8 cellular contexts compared by ENCODE assay signal in the genomic region with DNA sequence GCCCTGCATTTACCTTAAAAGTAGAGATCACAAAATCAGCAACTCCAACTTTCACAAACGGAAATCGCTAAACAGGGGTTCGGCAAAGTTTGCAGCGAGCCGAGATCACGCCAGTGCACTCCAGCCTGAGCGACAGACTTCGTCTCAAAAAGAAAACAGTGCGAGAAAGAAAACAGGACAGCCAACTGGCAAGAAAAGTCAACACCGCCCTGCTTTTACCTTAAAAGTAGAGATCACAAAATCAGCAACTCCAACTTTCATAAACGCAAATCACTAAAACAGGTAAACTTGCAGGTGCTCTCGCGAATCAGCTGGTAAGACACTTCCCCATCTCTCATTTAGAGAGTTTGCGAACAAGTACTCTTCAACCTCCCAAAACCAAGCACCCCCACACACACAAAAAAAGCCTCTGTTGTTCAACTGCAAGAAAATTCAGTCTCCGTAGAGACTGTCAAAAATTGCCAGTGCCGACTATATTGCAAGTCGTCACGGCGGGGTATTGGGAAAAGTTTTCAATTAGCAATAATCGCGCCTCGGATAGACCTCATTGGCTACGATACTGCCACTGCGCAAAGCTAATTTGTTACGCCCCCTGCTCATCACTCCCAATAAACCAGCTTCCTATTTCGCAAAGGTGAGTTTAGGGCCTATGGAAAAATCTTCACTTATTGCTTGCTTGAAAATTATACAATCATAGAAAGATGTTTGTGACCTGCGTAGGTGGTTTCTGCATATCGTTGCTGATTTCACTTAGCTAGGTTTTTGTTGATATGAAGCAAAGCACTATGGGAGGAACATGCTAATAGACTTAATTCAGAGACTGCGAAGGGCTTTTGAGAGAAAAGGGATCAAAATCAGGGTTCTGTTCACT. TPM values are rescaled to one million over a fixed set of nuclear protein-coding genes. Genes with fewer than 3 reads are reported as not detected.
DNase-seq lines count a peak whose midpoint lies in the region; ATAC-seq and TF ChIP-seq lines count a peak whose summit lies in the region.

A gene (minus strand): TSS at position 577 of the 871 bp plus-strand sequence.

- DNase-seq in AG20443 (ENCODE audit: low spot score) (peak; percentile 45), NCI-H748 (lab: John Stamatoyannopoulos, UW; ENCODE audit: unreplicated experiment) (peak; percentile 99), dorsolateral prefrontal cortex (peak; percentile 33 to 75 (median 68))
- peak; percentile 86 for DNase-seq in activated CD4-positive, alpha-beta T cell treated with anti-CD3 and anti-CD28 coated beads, Interleukin-2, amount 10 ng/mL, durations not matched to agents 7 days and 5 days
- peak; percentile 59 for DNase-seq in stimulated activated CD4-positive, alpha-beta T cell treated with anti-CD3 and anti-CD28 coated beads, Interleukin-4, amount 100 ng/mL, for 1 hour

- H3K36me3 Mint-ChIP-seq in activated CD4-positive, alpha-beta T cell treated with anti-CD3 and anti-CD28 coated beads, Interleukin-2, amount 10 ng/mL, durations not matched to agents 7 days and 5 days (ENCODE audit: low read depth): no peaks in the 10 kb centered on the region

- H3K27ac ChIP-seq in dorsolateral prefrontal cortex (peak within 1 kb of the TSS; percentile 93 to 100 (median 99)), liver (ENCODE audit: low read depth in 1 of 2, low read length in 2 of 2) (peak within 1 kb of the TSS; percentile 96 to 99)

- no peaks in the 10 kb centered on the region for H3K9me3 Mint-ChIP-seq in activated CD4-positive, alpha-beta T cell treated with anti-CD3 and anti-CD28 coated beads, Interleukin-2, amount 10 ng/mL, durations not matched to agents 7 days and 5 days

- TF ChIP-seq CTCF in dorsolateral prefrontal cortex (IDR thresholded peaks at IDR 0.05 in 54 of 56, conservative IDR thresholded peaks at IDR 0.05 in 2 of 56; ENCODE audit: low read depth in 1 of 56, partially characterized antibody in 56 of 56) (peak in 11 of 56 donors; percentile 4 to 35 (median 15)), liver (IDR thresholded peaks at IDR 0.05; ENCODE audit: low read depth, low read length, missing input control) (no peak)

- no peaks in the 10 kb centered on the region for H3K27me3 ChIP-seq in dorsolateral prefrontal cortex
- H3K27me3 ChIP-seq in liver (ENCODE audit: control insufficient read depth in 4 of 4, insufficient read depth in 4 of 4, low read length in 3 of 4): no peaks in the 10 kb centered on the region

- peak; percentile 7 to 19 for TF ChIP-seq RAD21 in liver (IDR thresholded peaks at IDR 0.05)

- peaks cover 6% of the 10 kb centered on the region for H3K27me3 Mint-ChIP-seq in activated CD4-positive, alpha-beta T cell treated with anti-CD3 and anti-CD28 coated beads, Interleukin-2, amount 10 ng/mL, durations not matched to agents 7 days and 5 days

- peak; percentile 100 for TF ChIP-seq POLR2A in GM19193 (IDR thresholded peaks at IDR 0.05; ENCODE audit: extremely low read depth, insufficient read depth, insufficient read length)

- H3K4me3 ChIP-seq in dorsolateral prefrontal cortex (peak within 1 kb of the TSS; percentile 41 to 81 (median 66)), liver (ENCODE audit: low read depth in 1 of 3, low read length in 3 of 3) (peak within 1 kb of the TSS; percentile 38 to 70 (median 44))

- CTCF ChIA-PET in activated CD4-positive, alpha-beta T cell treated with anti-CD3 and anti-CD28 coated beads, Interleukin-2, amount 10 ng/mL, durations not matched to agents 7 days and 5 days (lab: Charles Lee): interaction anchor here (0.6 to 4.5 kb wide), 7 partner anchors 10 to 92 kb away, joined by 3 to 48 read pairs (median 16); a partner anchor contains a TSS

- H3K36me3 ChIP-seq in liver (ENCODE audit: control insufficient read depth in 4 of 4, insufficient read depth in 3 of 4, low read depth in 1 of 4, low read length in 3 of 4): no peaks in the 10 kb centered on the region

- no peaks in the 10 kb centered on the region for H3K9me3 ChIP-seq in liver (ENCODE audit: control insufficient read depth in 4 of 4, low read length in 3 of 4)

- H3K4me1 Mint-ChIP-seq in activated CD4-positive, alpha-beta T cell treated with anti-CD3 and anti-CD28 coated beads, Interleukin-2, amount 10 ng/mL, durations not matched to agents 7 days and 5 days: peaks cover 12% of the 10 kb centered on the region

- POLR2A ChIA-PET in activated CD4-positive, alpha-beta T cell treated with anti-CD3 and anti-CD28 coated beads, Interleukin-2, amount 10 ng/mL, durations not matched to agents 7 days and 5 days (lab: Charles Lee): interaction anchor here (0.6 to 2.3 kb wide), 13 partner anchors 9 to 1936 kb away, joined by 3 to 41 read pairs (median 5); a partner anchor contains a TSS

- intact Hi-C loops in dorsolateral prefrontal cortex (cut with DNase I): no loop called here

- H3K4me3 Mint-ChIP-seq in activated CD4-positive, alpha-beta T cell treated with anti-CD3 and anti-CD28 coated beads, Interleukin-2, amount 10 ng/mL, durations not matched to agents 7 days and 5 days: no peak within 1 kb of the TSS

- ATAC-seq in HG03442 (IDR thresholded peaks at IDR 0.05; ENCODE audit: unreplicated experiment): peak; percentile 44

- H3K4me1 ChIP-seq in liver (ENCODE audit: control insufficient read depth in 4 of 4, insufficient read depth in 4 of 4, low read length in 3 of 4): peaks cover 0 to 13% (median 5%) of the 10 kb centered on the region in 4 donors

- under 1% methylated on average over 29 of the region's 29 CpGs for WGBS in liver

- no peak within 1 kb of the TSS for H3K27ac Mint-ChIP-seq in activated CD4-positive, alpha-beta T cell treated with anti-CD3 and anti-CD28 coated beads, Interleukin-2, amount 10 ng/mL, durations not matched to agents 7 days and 5 days

- H3K9ac ChIP-seq in liver (ENCODE audit: low read depth in 1 of 2, low read length in 2 of 2): peak within 1 kb of the TSS; percentile 77 to 99

TF ChIP-seq in liver, 16 proteins besides CTCF, POLR2A, EP300 and RAD21 (continues in another document):
- TF ChIP-seq JUND (IDR thresholded peaks at IDR 0.05) (peak in 1 of 2 donors; percentile 71), NR2F2 (IDR thresholded peaks at IDR 0.05) (peak; percentile 47), FOXA1 (IDR thresholded peaks at IDR 0.05) (no peak), GABPA (IDR thresholded peaks at IDR 0.05 in 1 of 2, conservative IDR thresholded peaks at IDR 0.05 in 1 of 2) (no peak), HNF4G (IDR thresholded peaks at IDR 0.05) (no peak), FOXA2 (IDR thresholded peaks at IDR 0.05) (no peak), EGR1 (IDR thresholded peaks at IDR 0.05; ENCODE audit: low read depth in 2 of 2) (peak; percentile 44 to 47)
- TF ChIP-seq, protein P1, sequence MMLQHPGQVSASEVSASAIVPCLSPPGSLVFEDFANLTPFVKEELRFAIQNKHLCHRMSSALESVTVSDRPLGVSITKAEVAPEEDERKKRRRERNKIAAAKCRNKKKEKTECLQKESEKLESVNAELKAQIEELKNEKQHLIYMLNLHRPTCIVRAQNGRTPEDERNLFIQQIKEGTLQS (IDR thresholded peaks at IDR 0.05): peak; percentile 72
- TF ChIP-seq, protein P2, sequence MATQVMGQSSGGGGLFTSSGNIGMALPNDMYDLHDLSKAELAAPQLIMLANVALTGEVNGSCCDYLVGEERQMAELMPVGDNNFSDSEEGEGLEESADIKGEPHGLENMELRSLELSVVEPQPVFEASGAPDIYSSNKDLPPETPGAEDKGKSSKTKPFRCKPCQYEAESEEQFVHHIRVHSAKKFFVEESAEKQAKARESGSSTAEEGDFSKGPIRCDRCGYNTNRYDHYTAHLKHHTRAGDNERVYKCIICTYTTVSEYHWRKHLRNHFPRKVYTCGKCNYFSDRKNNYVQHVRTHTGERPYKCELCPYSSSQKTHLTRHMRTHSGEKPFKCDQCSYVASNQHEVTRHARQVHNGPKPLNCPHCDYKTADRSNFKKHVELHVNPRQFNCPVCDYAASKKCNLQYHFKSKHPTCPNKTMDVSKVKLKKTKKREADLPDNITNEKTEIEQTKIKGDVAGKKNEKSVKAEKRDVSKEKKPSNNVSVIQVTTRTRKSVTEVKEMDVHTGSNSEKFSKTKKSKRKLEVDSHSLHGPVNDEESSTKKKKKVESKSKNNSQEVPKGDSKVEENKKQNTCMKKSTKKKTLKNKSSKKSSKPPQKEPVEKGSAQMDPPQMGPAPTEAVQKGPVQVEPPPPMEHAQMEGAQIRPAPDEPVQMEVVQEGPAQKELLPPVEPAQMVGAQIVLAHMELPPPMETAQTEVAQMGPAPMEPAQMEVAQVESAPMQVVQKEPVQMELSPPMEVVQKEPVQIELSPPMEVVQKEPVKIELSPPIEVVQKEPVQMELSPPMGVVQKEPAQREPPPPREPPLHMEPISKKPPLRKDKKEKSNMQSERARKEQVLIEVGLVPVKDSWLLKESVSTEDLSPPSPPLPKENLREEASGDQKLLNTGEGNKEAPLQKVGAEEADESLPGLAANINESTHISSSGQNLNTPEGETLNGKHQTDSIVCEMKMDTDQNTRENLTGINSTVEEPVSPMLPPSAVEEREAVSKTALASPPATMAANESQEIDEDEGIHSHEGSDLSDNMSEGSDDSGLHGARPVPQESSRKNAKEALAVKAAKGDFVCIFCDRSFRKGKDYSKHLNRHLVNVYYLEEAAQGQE (IDR thresholded peaks at IDR 0.05): no peak
- TF ChIP-seq, protein P3, sequence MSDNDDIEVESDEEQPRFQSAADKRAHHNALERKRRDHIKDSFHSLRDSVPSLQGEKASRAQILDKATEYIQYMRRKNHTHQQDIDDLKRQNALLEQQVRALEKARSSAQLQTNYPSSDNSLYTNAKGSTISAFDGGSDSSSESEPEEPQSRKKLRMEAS (IDR thresholded peaks at IDR 0.05): peak; percentile 10
- TF ChIP-seq, protein P4, sequence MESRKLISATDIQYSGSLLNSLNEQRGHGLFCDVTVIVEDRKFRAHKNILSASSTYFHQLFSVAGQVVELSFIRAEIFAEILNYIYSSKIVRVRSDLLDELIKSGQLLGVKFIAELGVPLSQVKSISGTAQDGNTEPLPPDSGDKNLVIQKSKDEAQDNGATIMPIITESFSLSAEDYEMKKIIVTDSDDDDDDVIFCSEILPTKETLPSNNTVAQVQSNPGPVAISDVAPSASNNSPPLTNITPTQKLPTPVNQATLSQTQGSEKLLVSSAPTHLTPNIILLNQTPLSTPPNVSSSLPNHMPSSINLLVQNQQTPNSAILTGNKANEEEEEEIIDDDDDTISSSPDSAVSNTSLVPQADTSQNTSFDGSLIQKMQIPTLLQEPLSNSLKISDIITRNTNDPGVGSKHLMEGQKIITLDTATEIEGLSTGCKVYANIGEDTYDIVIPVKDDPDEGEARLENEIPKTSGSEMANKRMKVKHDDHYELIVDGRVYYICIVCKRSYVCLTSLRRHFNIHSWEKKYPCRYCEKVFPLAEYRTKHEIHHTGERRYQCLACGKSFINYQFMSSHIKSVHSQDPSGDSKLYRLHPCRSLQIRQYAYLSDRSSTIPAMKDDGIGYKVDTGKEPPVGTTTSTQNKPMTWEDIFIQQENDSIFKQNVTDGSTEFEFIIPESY (IDR thresholded peaks at IDR 0.05): peak; percentile 61

RNA-seq across cellular contexts. Expression of the gene that starts here (rescaled TPM):
- 1,000 to 10,000 TPM in 1 of 2 experiments, 100 to 1,000 TPM in 1; 672 to 1,846 TPM for total RNA-seq in activated CD4-positive, alpha-beta T cell treated with anti-CD3 and anti-CD28 coated beads, Interleukin-2, amount 10 ng/mL, durations not matched to agents 7 days and 5 days
- total RNA-seq in dorsolateral prefrontal cortex (1,000 to 10,000 TPM in 110 of 120 experiments, 100 to 1,000 TPM in 10; 125 to 4,648 (median 2,054) TPM), liver (under 1 TPM; under 0.01 TPM)
- polyA plus RNA-seq in liver: 10 to 100 TPM in 1 of 2 donors, not detected in 1; 26.0 TPM

Comparison
In these comparisons a context has a peak if more than half of its experiments do, and no peak if none do; other contexts are left out.
1. Peak in every context shown above with its lines: DNase-seq, ATAC-seq, H3K4me3 ChIP-seq and H3K27ac ChIP-seq.
2. RNA of the gene that starts here (total RNA-seq): 125 to 4,648 TPM in dorsolateral prefrontal cortex and 672 to 1,846 TPM in activated CD4-positive, alpha-beta T cell treated with anti-CD3 and anti-CD28 coated beads, Interleukin-2, amount 10 ng/mL, durations not matched to agents 7 days and 5 days; under 0.01 TPM in liver; every median in the first group is over 100 times any median in the second.
3. DNase-seq: peak in every context shown above with its lines; median percentile 99 in NCI-H748; 86 in activated CD4-positive, alpha-beta T cell treated with anti-CD3 and anti-CD28 coated beads, Interleukin-2, amount 10 ng/mL, durations not matched to agents 7 days and 5 days; 68 in dorsolateral prefrontal cortex; 59 in stimulated activated CD4-positive, alpha-beta T cell treated with anti-CD3 and anti-CD28 coated beads, Interleukin-4, amount 100 ng/mL, for 1 hour; 45 in AG20443.